ENCODE assay signal across 35 cellular contexts in the genomic region with DNA sequence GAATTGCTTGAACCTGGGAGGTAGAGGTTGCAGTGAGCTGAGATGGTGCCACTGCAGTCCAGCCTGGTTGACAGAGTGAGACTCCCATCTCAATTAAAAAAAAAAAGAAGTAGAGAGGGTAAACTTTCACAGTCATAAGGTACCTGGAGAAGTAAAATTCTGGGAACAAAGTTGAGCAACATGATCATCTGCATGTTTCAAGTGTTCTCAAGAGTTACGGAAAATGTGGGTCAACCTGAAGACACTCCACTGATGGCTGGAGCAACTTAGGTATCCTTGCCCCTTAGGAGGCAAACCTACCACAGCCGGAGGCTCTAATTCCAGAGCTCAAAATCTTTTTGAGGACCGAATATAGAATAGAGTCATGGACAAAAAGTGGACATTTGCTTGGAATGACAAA.
"Had no signal": no experiment of that assay in that cellular context is flagged by ENCODE, and none has a peak within 500 bp of the region (broad histone marks: within the 10 kb centered on the region; RNA-seq: fewer than 3 reads in every experiment).

No MANE protein-coding gene starts in this region.

- H3K36me3 ChIP-seq: MG63 had no signal

- H3K27me3 ChIP-seq: MG63 had no signal

- H3K4me3 ChIP-seq: MG63 had no signal

- H3K27ac ChIP-seq: KMS-11 had no signal

- H3K9me3 ChIP-seq: MG63 had no signal

- DNase-seq: Karpas-422, Kasumi-1, KBM-7, KG1, MG63, MM.1S, MV-4-11, NCI-H1048, NCI-H1092, NCI-H1092 treated with DMSO at 0.1 percent for 48 hours, NCI-H1105, NCI-H1105 treated with DMSO at 0.1 percent for 48 hours, NCI-H1417, NCI-H1417 treated with DMSO at 0.1 percent for 48 hours, NCI-H1436, NCI-H1436 treated with DMSO at 0.1 percent for 48 hours, NCI-H146, NCI-H1694, NCI-H1694 treated with DMSO at 0.1 percent for 48 hours, NCI-H187, NCI-H187 treated with DMSO at 0.1 percent for 48 hours, NCI-H1930, NCI-H2029, NCI-H2029 treated with DMSO at 0.1 percent for 48 hours, NCI-H2081, NCI-H2081 treated with DMSO at 0.1 percent for 48 hours, NCI-H2107, NCI-H2171, NCI-H2171 treated with DMSO at 0.1 percent for 48 hours, NCI-H2227 treated with DMSO at 0.1 percent for 48 hours, NCI-H226, NCI-H446, NCI-H446 treated with DMSO at 0.1 percent for 48 hours, NCI-H510A had no signal
